19 cellular contexts compared by ENCODE assay signal in genomic region chr19:35853038-35853756, GRCh38. TPM values are rescaled to one million over a fixed set of nuclear protein-coding genes. Genes with fewer than 3 reads are reported as not detected.
A peak's percentile ranks its signal among the peaks of the same experiment; 100 is the strongest.
DNase-seq lines count a peak whose midpoint lies in the region; ATAC-seq, FAIRE-seq and TF ChIP-seq lines count a peak whose summit lies in the region.
"Had no signal": no experiment of that assay in that cellular context is flagged by ENCODE, and none has a peak within 500 bp of the region (broad histone marks: within the 10 kb centered on the region; RNA-seq: fewer than 3 reads in every experiment).

No MANE protein-coding gene starts in this region.

- H3K4me2 ChIP-seq in K562 (ENCODE audit: insufficient read depth, low read length), result no peak overlapping the region
- H3K4me2 ChIP-seq: BLaER1 treated with 17β-estradiol and CSF1 and Interleukin-3, amounts not matched to agents 10 nM and 100 nM had no signal

- FAIRE-seq in K562 (lab: Jason Lieb, UNC), result no peak
- FAIRE-seq: GM19239 had no signal

- no peak for TF ChIP-seq EP300 in K562 (IDR thresholded peaks at IDR 0.05; ENCODE audit: low read length)

- no peak overlapping the region for H3K27ac ChIP-seq in K562 (ENCODE audit: extremely low read depth, low read depth, low read length)
- H3K27ac ChIP-seq: 22Rv1; BLaER1 treated with 17β-estradiol and CSF1 and Interleukin-3, amounts not matched to agents 10 nM and 100 nM had no signal

- WGBS in K562 (ENCODE audit: insufficient coverage, low coverage, missing lambda C conversion rate), result 4% methylated on average over 5 of the region's 8 CpGs

- H3K9ac ChIP-seq in K562 (ENCODE audit: insufficient read depth in 1 of 2, low read depth in 2 of 2, low read length in 2 of 2), result no peak overlapping the region
- H3K9ac ChIP-seq: BLaER1 treated with 17β-estradiol and CSF1 and Interleukin-3, amounts not matched to agents 10 nM and 100 nM had no signal

- in situ Hi-C loops in K562 (cut with MboI), result no loop called here

- ATAC-seq in K562, result no peak
- no peak for ATAC-seq in HG02938 (IDR thresholded peaks at IDR 0.05; ENCODE audit: unreplicated experiment)
- ATAC-seq in HG03139 (IDR thresholded peaks at IDR 0.05; ENCODE audit: unreplicated experiment), result no peak

- H4K20me1 ChIP-seq in K562 (replicated peaks; ENCODE audit: control insufficient read depth, insufficient read depth, low read length), result peaks cover 20% of the 10 kb centered on the region

- POLR2A ChIA-PET in K562 (lab: Yijun Ruan, JAX), result interaction anchor here (0.8 kb wide), 1 partner anchor 35 kb away, joined by 3 read pairs; no protein-coding TSS in a partner anchor

- H3K4me3 ChIP-seq in K562, result no peak overlapping the region
- H3K4me3 ChIP-seq: BLaER1 treated with 17β-estradiol and CSF1 and Interleukin-3, amounts not matched to agents 10 nM and 100 nM; HAP-1 had no signal

- no peaks in the 10 kb centered on the region for H3K79me2 ChIP-seq in K562 (ENCODE audit: control insufficient read depth, insufficient read depth, low read length)

- H3K9me1 ChIP-seq in K562 (ENCODE audit: control insufficient read depth, insufficient read depth, low read length), result peaks cover 1% of the 10 kb centered on the region

- intact Hi-C loops in K562 (cut with micrococcal nuclease), result no loop called here

- DNase-seq in NCI-H82 (lab: John Stamatoyannopoulos, UW), result peak; percentile 15
- no peak for DNase-seq in NCI-H82 treated with DMSO at 0.1 percent for 48 hours (lab: John Stamatoyannopoulos, UW; ENCODE audit: unreplicated experiment)
- no peak for DNase-seq in K562 (ENCODE audit: extremely low read depth in 1 of 4, low spot score in 3 of 4)
- DNase-seq in left kidney (ENCODE audit: low read depth, low spot score), result peak; percentile 51
- DNase-seq in putamen (ENCODE audit: low spot score), result peak; percentile 78
- DNase-seq in iPS-NIHi11 (ENCODE audit: low spot score), result no peak
- DNase-seq: AML-193; CD4-positive, CD25-positive, alpha-beta regulatory T cell; DMS53; GF-D8; GOT3; HFFc6 had no signal

- TF ChIP-seq POLR2A in K562 (conservative IDR thresholded peaks at IDR 0.05), result no peak

- peaks cover 8 to 31% of the 10 kb centered on the region in 2 experiments for H3K4me1 ChIP-seq in K562 (replicated peaks in 1 of 2; ENCODE audit: control insufficient read depth in 2 of 2, insufficient read depth in 2 of 2, low read length in 2 of 2)

- no peak for TF ChIP-seq RAD21 in K562 (CRISPR knock-in tag; conservative IDR thresholded peaks at IDR 0.05 in 1 of 2, IDR thresholded peaks at IDR 0.05 in 1 of 2)

- BruUV-seq in K562 (replicated peaks; lab: Mats Ljungman, UMichigan), result no TSS peak

- CTCF ChIA-PET in K562 (lab: Yijun Ruan, JAX; ENCODE audit: low intra/inter-chr PET ratio), result no interaction called here

- no peak overlapping the region for H2AFZ ChIP-seq in K562 (ENCODE audit: low read depth, low read length)

- H3K36me3 ChIP-seq in K562 (ENCODE audit: control insufficient read depth, insufficient read depth, low read length), result no peaks in the 10 kb centered on the region
- H3K36me3 ChIP-seq: BLaER1 treated with 17β-estradiol and CSF1 and Interleukin-3, amounts not matched to agents 10 nM and 100 nM; HAP-1 had no signal

- no peaks in the 10 kb centered on the region for H3K9me3 ChIP-seq in K562 (replicated peaks; ENCODE audit: control insufficient read depth, insufficient read depth, low read depth, low read length)
- H3K9me3 ChIP-seq: BLaER1 treated with 17β-estradiol and CSF1 and Interleukin-3, amounts not matched to agents 10 nM and 100 nM; HAP-1 had no signal

- TF ChIP-seq CTCF in K562 (IDR thresholded peaks at IDR 0.05 in 2 of 3, conservative IDR thresholded peaks at IDR 0.05 in 1 of 3; ENCODE audit: insufficient read depth in 2 of 3, low read depth in 1 of 3, low read length in 3 of 3), result no peak

- H3K27me3 ChIP-seq in K562 (ENCODE audit: control insufficient read depth in 2 of 2, insufficient read depth in 2 of 2, low read length in 2 of 2), result peaks cover 27 to 78% of the 10 kb centered on the region in 2 experiments

RNA-seq across cellular contexts. Expression of gene NPHS1, which starts 0.9 kb away (rescaled TPM):
- 0.32 TPM in 1 of 2 replicates, not detected in the other for total RNA-seq in K562 (2011; cell fraction: chromatin; rRNA removed; ENCODE audit: low replicate concordance)
- total RNA-seq in K562 (2011; cell fraction: nucleolus; rRNA removed), result 0.17 and 0.39 TPM in 2 replicates
- not detected in 2 replicates for total RNA-seq in K562 (2011; cell fraction: nucleoplasm; rRNA removed)
- total RNA-seq in K562 (2014; rRNA removed) (0.23 TPM in 1 of 2 replicates, not detected in the other), K562 (2014; rRNA removed; fragmentation: Illumina TruSeq; extraction: Trizol) (not detected in 2 replicates), K562 (2015; rRNA removed; fragmentation: Illumina TruSeq; extraction: Trizol) (not detected in 2 replicates), K562 (2021) (0.04 TPM in 1 of 2 replicates, not detected in the other)
- polyA plus RNA-seq in K562 (2011; rRNA removed) (0.01 and 0.12 TPM in 2 replicates), K562 (2014; fragmentation: Illumina TruSeq; extraction: Trizol) (not detected in 2 replicates), K562 (2014; fragmentation: Nextera tagmentation; extraction: Ambion mirVana) (not detected), K562 (2014; rRNA removed) (0.03 and 0.28 TPM in 2 replicates)
- 0.04 TPM in 1 of 2 replicates, not detected in the other for polyA plus RNA-seq in K562 (2011; cell fraction: cytosol; rRNA removed)
- 0.10 and 0.21 TPM in 2 replicates for polyA plus RNA-seq in K562 (2011; cell fraction: nucleus; rRNA removed)
- polyA plus RNA-seq in K562 (2012), result 0.12 and 3.3 TPM in 2 replicates
- not detected in 2 replicates for polyA minus RNA-seq in K562 (2011; rRNA and poly(A)+ RNA removed)
- not detected in 2 replicates for polyA minus RNA-seq in K562 (2011; cell fraction: cytosol; rRNA and poly(A)+ RNA removed)
- not detected in 2 replicates for polyA minus RNA-seq in K562 (2011; cell fraction: nucleus; rRNA and poly(A)+ RNA removed)
- total RNA-seq: CD4-positive, CD25-positive, alpha-beta regulatory T cell; HFFc6; HT1080 had no signal
- polyA plus RNA-seq: CD4-positive, CD25-positive, alpha-beta regulatory T cell had no signal

RNA-seq across cellular contexts. Expression of gene KIRREL2, which starts 3.5 kb away (rescaled TPM):
- total RNA-seq in K562 (2011; cell fraction: chromatin; rRNA removed; ENCODE audit: low replicate concordance), result 0.42 TPM in 1 of 2 replicates, not detected in the other
- 0.26 and 0.50 TPM in 2 replicates for total RNA-seq in K562 (2011; cell fraction: nucleolus; rRNA removed)
- total RNA-seq in K562 (2011; cell fraction: nucleoplasm; rRNA removed), result 0.15 and 0.23 TPM in 2 replicates
- total RNA-seq in K562 (2014; rRNA removed) (not detected in 2 replicates), K562 (2014; rRNA removed; fragmentation: Illumina TruSeq; extraction: Trizol) (not detected in 2 replicates), K562 (2015; rRNA removed; fragmentation: Illumina TruSeq; extraction: Trizol) (0.04 and 0.07 TPM in 2 replicates), K562 (2021) (0.09 and 0.16 TPM in 2 replicates)
- polyA plus RNA-seq in K562 (2011; rRNA removed) (0.08 and 0.10 TPM in 2 replicates), K562 (2014; fragmentation: Illumina TruSeq; extraction: Trizol) (0.04 TPM in 1 of 2 replicates, not detected in the other), K562 (2014; fragmentation: Nextera tagmentation; extraction: Ambion mirVana) (under 1 TPM in 1 of 2 experiments, not detected in 1; 0.01 TPM), K562 (2014; rRNA removed) (0.11 and 0.12 TPM in 2 replicates)
- polyA plus RNA-seq in K562 (2011; cell fraction: cytosol; rRNA removed), result 0.07 and 0.13 TPM in 2 replicates
- polyA plus RNA-seq in K562 (2011; cell fraction: nucleus; rRNA removed), result 0.22 and 0.41 TPM in 2 replicates
- polyA plus RNA-seq in K562 (2012), result 0.05 and 0.11 TPM in 2 replicates
- 0.07 TPM in 1 of 2 replicates, not detected in the other for polyA minus RNA-seq in K562 (2011; rRNA and poly(A)+ RNA removed)
- not detected in 2 replicates for polyA minus RNA-seq in K562 (2011; cell fraction: cytosol; rRNA and poly(A)+ RNA removed)
- polyA minus RNA-seq in K562 (2011; cell fraction: nucleus; rRNA and poly(A)+ RNA removed), result 0.13 TPM in 1 of 2 replicates, not detected in the other
- total RNA-seq: CD4-positive, CD25-positive, alpha-beta regulatory T cell; HT1080 had no signal
- polyA plus RNA-seq: CD4-positive, CD25-positive, alpha-beta regulatory T cell had no signal

RNA-seq across cellular contexts. Expression of gene APLP1, which starts 15.2 kb away (rescaled TPM):
- total RNA-seq in K562 (2011; cell fraction: chromatin; rRNA removed; ENCODE audit: low replicate concordance), result 3.3 and 19.3 TPM in 2 replicates
- total RNA-seq in K562 (2011; cell fraction: nucleolus; rRNA removed), result 8.6 and 11.2 TPM in 2 replicates
- 7.1 and 7.3 TPM in 2 replicates for total RNA-seq in K562 (2011; cell fraction: nucleoplasm; rRNA removed)
- 5.8 and 9.0 TPM in 2 replicates for total RNA-seq in K562 (2014; rRNA removed)
- total RNA-seq in K562 (2014; rRNA removed; fragmentation: Illumina TruSeq; extraction: Trizol), result 2.3 and 3.0 TPM in 2 replicates
- 1.4 and 3.3 TPM in 2 replicates for total RNA-seq in K562 (2015; rRNA removed; fragmentation: Illumina TruSeq; extraction: Trizol)
- total RNA-seq in K562 (2021), result 6.9 and 9.9 TPM in 2 replicates
- 4.7 and 8.9 TPM in 2 replicates for polyA plus RNA-seq in K562 (2011; rRNA removed)
- polyA plus RNA-seq in K562 (2011; cell fraction: cytosol; rRNA removed), result 6.1 and 8.3 TPM in 2 replicates
- 16.1 and 16.8 TPM in 2 replicates for polyA plus RNA-seq in K562 (2011; cell fraction: nucleus; rRNA removed)
- 8.7 and 13.6 TPM in 2 replicates for polyA plus RNA-seq in K562 (2012)
- 6.6 and 7.8 TPM in 2 replicates for polyA plus RNA-seq in K562 (2014; fragmentation: Illumina TruSeq; extraction: Trizol)
- under 1 TPM; 0.69 to 0.87 TPM for polyA plus RNA-seq in K562 (2014; fragmentation: Nextera tagmentation; extraction: Ambion mirVana)
- polyA plus RNA-seq in K562 (2014; rRNA removed), result 6.0 and 8.2 TPM in 2 replicates
- polyA minus RNA-seq in K562 (2011; rRNA and poly(A)+ RNA removed), result 1.1 and 1.4 TPM in 2 replicates
- polyA minus RNA-seq in K562 (2011; cell fraction: cytosol; rRNA and poly(A)+ RNA removed), result 2.1 and 4.9 TPM in 2 replicates
- polyA minus RNA-seq in K562 (2011; cell fraction: nucleus; rRNA and poly(A)+ RNA removed), result 4.7 and 6.4 TPM in 2 replicates
- total RNA-seq: CD4-positive, CD25-positive, alpha-beta regulatory T cell had no signal
- polyA plus RNA-seq: CD4-positive, CD25-positive, alpha-beta regulatory T cell had no signal

RNA-seq across cellular contexts. Expression of gene PRODH2, which starts 40.6 kb away (rescaled TPM):
- not detected in 2 replicates for total RNA-seq in K562 (2011; cell fraction: chromatin; rRNA removed; ENCODE audit: low replicate concordance)
- not detected in 2 replicates for total RNA-seq in K562 (2011; cell fraction: nucleolus; rRNA removed)
- not detected in 2 replicates for total RNA-seq in K562 (2011; cell fraction: nucleoplasm; rRNA removed)
- not detected in 2 replicates for total RNA-seq in K562 (2014; rRNA removed)
- not detected in 2 replicates for total RNA-seq in K562 (2014; rRNA removed; fragmentation: Illumina TruSeq; extraction: Trizol)
- total RNA-seq in K562 (2015; rRNA removed; fragmentation: Illumina TruSeq; extraction: Trizol), result not detected in 2 replicates
- not detected in 2 replicates for total RNA-seq in K562 (2021)
- polyA plus RNA-seq in K562 (2011; rRNA removed), result not detected in 2 replicates
- not detected in 2 replicates for polyA plus RNA-seq in K562 (2011; cell fraction: cytosol; rRNA removed)
- polyA plus RNA-seq in K562 (2011; cell fraction: nucleus; rRNA removed), result not detected in 2 replicates
- polyA plus RNA-seq in K562 (2012), result 0.04 TPM in 1 of 2 replicates, not detected in the other
- polyA plus RNA-seq in K562 (2014; fragmentation: Illumina TruSeq; extraction: Trizol), result not detected in 2 replicates
- polyA plus RNA-seq in K562 (2014; fragmentation: Nextera tagmentation; extraction: Ambion mirVana), result not detected
- polyA plus RNA-seq in K562 (2014; rRNA removed), result not detected in 2 replicates
- polyA minus RNA-seq in K562 (2011; rRNA and poly(A)+ RNA removed), result not detected in 2 replicates
- polyA minus RNA-seq in K562 (2011; cell fraction: cytosol; rRNA and poly(A)+ RNA removed), result not detected in 2 replicates
- polyA minus RNA-seq in K562 (2011; cell fraction: nucleus; rRNA and poly(A)+ RNA removed), result not detected in 2 replicates
- total RNA-seq: CD4-positive, CD25-positive, alpha-beta regulatory T cell; HFFc6; HT1080 had no signal
- polyA plus RNA-seq: CD4-positive, CD25-positive, alpha-beta regulatory T cell had no signal

RNA-seq across cellular contexts. Expression of gene NFKBID, which starts 47.1 kb away (rescaled TPM):
- 15.7 and 63.9 TPM in 2 replicates for total RNA-seq in K562 (2011; cell fraction: chromatin; rRNA removed; ENCODE audit: low replicate concordance)
- 48.6 and 61.0 TPM in 2 replicates for total RNA-seq in K562 (2011; cell fraction: nucleolus; rRNA removed)
- 27.9 and 29.7 TPM in 2 replicates for total RNA-seq in K562 (2011; cell fraction: nucleoplasm; rRNA removed)
- total RNA-seq in K562 (2014; rRNA removed), result 8.9 and 12.9 TPM in 2 replicates
- total RNA-seq in K562 (2014; rRNA removed; fragmentation: Illumina TruSeq; extraction: Trizol), result 1.7 and 2.9 TPM in 2 replicates
- 6.6 and 7.1 TPM in 2 replicates for total RNA-seq in K562 (2015; rRNA removed; fragmentation: Illumina TruSeq; extraction: Trizol)
- total RNA-seq in K562 (2021), result 9.3 and 10.0 TPM in 2 replicates
- polyA plus RNA-seq in K562 (2011; rRNA removed), result 3.3 and 6.8 TPM in 2 replicates
- polyA plus RNA-seq in K562 (2011; cell fraction: cytosol; rRNA removed), result 5.3 and 6.4 TPM in 2 replicates
- 43.9 and 60.1 TPM in 2 replicates for polyA plus RNA-seq in K562 (2011; cell fraction: nucleus; rRNA removed)
- polyA plus RNA-seq in K562 (2012), result 2.7 and 5.6 TPM in 2 replicates
- 3.6 and 4.1 TPM in 2 replicates for polyA plus RNA-seq in K562 (2014; fragmentation: Illumina TruSeq; extraction: Trizol)
- polyA plus RNA-seq in K562 (2014; fragmentation: Nextera tagmentation; extraction: Ambion mirVana), result under 1 TPM; 0.65 to 0.92 TPM
- 6.3 and 8.9 TPM in 2 replicates for polyA plus RNA-seq in K562 (2014; rRNA removed)
- 3.2 and 6.3 TPM in 2 replicates for polyA minus RNA-seq in K562 (2011; rRNA and poly(A)+ RNA removed)
- 10.9 and 12.1 TPM in 2 replicates for polyA minus RNA-seq in K562 (2011; cell fraction: cytosol; rRNA and poly(A)+ RNA removed)
- 20.7 and 27.1 TPM in 2 replicates for polyA minus RNA-seq in K562 (2011; cell fraction: nucleus; rRNA and poly(A)+ RNA removed)

Comparison
In these comparisons a context has a peak if more than half of its experiments do, and no peak if none do; other contexts are left out.
1. DNase-seq: peak in NCI-H82 (single experiment), left kidney (single experiment) and putamen (single experiment); none in NCI-H82 treated with DMSO at 0.1 percent for 48 hours (single experiment), K562 (0 of 4) and iPS-NIHi11 (single experiment).